34 cellular contexts compared by ENCODE assay signal in the genomic region with DNA sequence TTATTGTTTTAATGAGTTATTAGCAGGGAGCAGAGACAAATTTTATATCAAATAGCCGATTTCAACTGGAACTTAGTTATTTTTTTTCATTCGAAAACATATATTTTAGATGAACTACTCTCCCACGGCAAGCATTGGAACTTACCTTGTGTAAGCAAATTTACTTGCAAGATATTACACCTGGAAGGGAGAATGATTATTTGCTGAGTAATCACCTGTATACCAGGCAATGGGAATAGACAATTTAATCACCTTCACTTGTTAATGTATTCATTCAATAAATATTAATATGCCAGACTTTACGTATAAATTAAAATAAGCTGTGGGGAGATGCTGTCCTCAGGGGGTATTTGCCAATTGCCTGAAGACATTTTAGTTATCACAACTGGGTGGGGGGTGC.
"Had no signal": no experiment of that assay in that cellular context is flagged by ENCODE, and none has a peak within 500 bp of the region (broad histone marks: within the 10 kb centered on the region; RNA-seq: fewer than 3 reads in every experiment).

No MANE protein-coding gene starts in this region.

- H3K27me3 ChIP-seq: MG63 had no signal

- H3K9me3 ChIP-seq: MG63 had no signal

- DNase-seq: Karpas-422, MG63, MM.1S, NCI-H1048, NCI-H1092, NCI-H1092 treated with DMSO at 0.1 percent for 48 hours, NCI-H1105, NCI-H1105 treated with DMSO at 0.1 percent for 48 hours, NCI-H1417, NCI-H1417 treated with DMSO at 0.1 percent for 48 hours, NCI-H1436, NCI-H1436 treated with DMSO at 0.1 percent for 48 hours, NCI-H146, NCI-H1694, NCI-H1694 treated with DMSO at 0.1 percent for 48 hours, NCI-H187, NCI-H187 treated with DMSO at 0.1 percent for 48 hours, NCI-H1930, NCI-H2029, NCI-H2029 treated with DMSO at 0.1 percent for 48 hours, NCI-H2081, NCI-H2081 treated with DMSO at 0.1 percent for 48 hours, NCI-H2107, NCI-H2171, NCI-H2171 treated with DMSO at 0.1 percent for 48 hours, NCI-H2227 treated with DMSO at 0.1 percent for 48 hours, NCI-H226, NCI-H345, NCI-H446, NCI-H446 treated with DMSO at 0.1 percent for 48 hours, NCI-H510A, NCI-H510A treated with DMSO at 0.1 percent for 48 hours, NCI-H524, NCI-H524 treated with DMSO at 0.1 percent for 48 hours had no signal

- H3K4me3 ChIP-seq: MG63 had no signal

- H3K36me3 ChIP-seq: MG63 had no signal
